In genomic region chr4:186584912-186585311, GRCh38 we compare ENCODE assay signal across 30 cellular contexts. TPM values are rescaled to one million over a fixed set of nuclear protein-coding genes. Genes with fewer than 3 reads are reported as not detected.
"Had no signal": no experiment of that assay in that cellular context is flagged by ENCODE, and none has a peak within 500 bp of the region (broad histone marks: within the 10 kb centered on the region; RNA-seq: fewer than 3 reads in every experiment).

No MANE protein-coding gene starts in this region.

- H3K27ac ChIP-seq: brain microvascular endothelial cell, esophagus squamous epithelium, heart right ventricle, pancreas, sigmoid colon, testis, upper lobe of left lung, VCaP had no signal

- H3K4me3 ChIP-seq: esophagus squamous epithelium, heart right ventricle, lung, pancreas, sigmoid colon, testis, upper lobe of left lung had no signal

- H3K4me1 ChIP-seq: esophagus squamous epithelium, testis had no signal

- H3K9me3 Mint-ChIP-seq: activated CD4-positive, alpha-beta T cell treated with anti-CD3 and anti-CD28 coated beads, Interleukin-2, amount 10 ng/mL, durations not matched to agents 7 days and 5 days; activated T-helper 1 cell treated with anti-CD3 and anti-CD28 coated beads, Interleukin-12 subunit alpha, Interleukin-12 subunit beta, Interleukin-2, Interleukin-4 antibody, amounts not matched to agents 30 ng/mL and 10 ng/mL and 1 ng/mL, durations not matched to agents 14 hours and 24 hours and 36 hours had no signal

- DNase-seq: activated CD4-positive, alpha-beta T cell treated with anti-CD3 and anti-CD28 coated beads, Interleukin-2, amount 10 ng/mL, durations not matched to agents 7 days and 5 days; activated CD4-positive, CD25-positive, alpha-beta regulatory T cell treated with anti-CD3 and anti-CD28 coated beads, Interleukin-2, amount 50 U/mL, for 72 hours; activated CD8-positive, alpha-beta memory T cell treated with anti-CD3 and anti-CD28 coated beads, Interleukin-2, amount 10 ng/mL, durations not matched to agents 7 days and 5 days; activated CD8-positive, alpha-beta T cell treated with anti-CD3 and anti-CD28 coated beads for 36 hours; activated gamma-delta T cell; activated naive CD4-positive, alpha-beta T cell treated with anti-CD3 and anti-CD28 coated beads, Interleukin-2, amount 50 U/mL, for 16 hours; activated naive CD8-positive, alpha-beta T cell treated with anti-CD3 and anti-CD28 coated beads, Interleukin-2, amount 50 U/mL, for 24 hours; anterior cingulate cortex; brain microvascular endothelial cell; cortex of kidney; endodermal cell; esophagus squamous epithelium; foreskin fibroblast; heart right ventricle; kidney; naive thymus-derived CD8-positive, alpha-beta T cell; pancreas; sigmoid colon; SK-N-SH; stimulated activated CD4-positive, alpha-beta T cell treated with anti-CD3 and anti-CD28 coated beads, Interleukin-2, amount 100 ng/mL, for 48 hours; stimulated activated CD8-positive, alpha-beta memory T cell treated with anti-CD3 and anti-CD28 coated beads, Interleukin-4, amount 100 ng/mL, for 48 hours; stimulated activated naive B cell treated with anti-CD40 and anti-IgM and Interleukin-4, amounts not matched to agents 10 μg/mL and 1 μg/mL and 100 μg/mL, for 72 hours; testis; upper lobe of left lung had no signal

- H3K27me3 ChIP-seq: brain microvascular endothelial cell, esophagus squamous epithelium, heart right ventricle, pancreas, sigmoid colon, testis, upper lobe of left lung had no signal

- H3K27me3 Mint-ChIP-seq: activated CD4-positive, alpha-beta T cell treated with anti-CD3 and anti-CD28 coated beads, Interleukin-2, amount 10 ng/mL, durations not matched to agents 7 days and 5 days; activated CD8-positive, alpha-beta T cell treated with anti-CD3 and anti-CD28 coated beads for 36 hours; activated naive CD8-positive, alpha-beta T cell treated with anti-CD3 and anti-CD28 coated beads, Interleukin-2, amount 50 U/mL, for 24 hours; stimulated activated naive B cell treated with anti-CD40 and anti-IgM and Interleukin-4, amounts not matched to agents 10 μg/mL and 1 μg/mL and 100 μg/mL, for 72 hours had no signal

- H3K9me3 ChIP-seq: esophagus squamous epithelium, pancreas, sigmoid colon, SK-N-SH, testis, upper lobe of left lung had no signal

- H3K4me3 Mint-ChIP-seq: activated CD4-positive, alpha-beta T cell treated with anti-CD3 and anti-CD28 coated beads, Interleukin-2, amount 10 ng/mL, durations not matched to agents 7 days and 5 days; activated CD8-positive, alpha-beta memory T cell treated with anti-CD3 and anti-CD28 coated beads, Interleukin-2, amount 10 ng/mL, durations not matched to agents 7 days and 5 days; activated CD8-positive, alpha-beta T cell treated with anti-CD3 and anti-CD28 coated beads for 36 hours; activated naive CD8-positive, alpha-beta T cell treated with anti-CD3 and anti-CD28 coated beads, Interleukin-2, amount 50 U/mL, for 24 hours; activated T-helper 1 cell treated with anti-CD3 and anti-CD28 coated beads, Interleukin-12 subunit alpha, Interleukin-12 subunit beta, Interleukin-2, Interleukin-4 antibody, amounts not matched to agents 30 ng/mL and 10 ng/mL and 1 ng/mL, durations not matched to agents 14 hours and 24 hours and 36 hours; endodermal cell; mesothelial cell of epicardium; naive thymus-derived CD8-positive, alpha-beta T cell; stimulated activated naive B cell treated with anti-CD40 and anti-IgM and Interleukin-4, amounts not matched to agents 10 μg/mL and 1 μg/mL and 100 μg/mL, for 72 hours had no signal

- H3K4me2 ChIP-seq: SK-N-SH had no signal

- H3K9ac ChIP-seq: SK-N-SH had no signal

- H3K36me3 Mint-ChIP-seq: activated CD8-positive, alpha-beta memory T cell treated with anti-CD3 and anti-CD28 coated beads, Interleukin-2, amount 10 ng/mL, durations not matched to agents 7 days and 5 days; naive thymus-derived CD8-positive, alpha-beta T cell; stimulated activated naive B cell treated with anti-CD40 and anti-IgM and Interleukin-4, amounts not matched to agents 10 μg/mL and 1 μg/mL and 100 μg/mL, for 72 hours had no signal

- H3K4me1 Mint-ChIP-seq: activated CD4-positive, alpha-beta T cell treated with anti-CD3 and anti-CD28 coated beads, Interleukin-2, amount 10 ng/mL, durations not matched to agents 7 days and 5 days; activated CD8-positive, alpha-beta memory T cell treated with anti-CD3 and anti-CD28 coated beads, Interleukin-2, amount 10 ng/mL, durations not matched to agents 7 days and 5 days; activated naive CD8-positive, alpha-beta T cell treated with anti-CD3 and anti-CD28 coated beads, Interleukin-2, amount 50 U/mL, for 24 hours; endodermal cell; mesothelial cell of epicardium; naive thymus-derived CD8-positive, alpha-beta T cell; stimulated activated naive B cell treated with anti-CD40 and anti-IgM and Interleukin-4, amounts not matched to agents 10 μg/mL and 1 μg/mL and 100 μg/mL, for 72 hours had no signal

- H3K27ac Mint-ChIP-seq: activated CD4-positive, alpha-beta T cell treated with anti-CD3 and anti-CD28 coated beads, Interleukin-2, amount 10 ng/mL, durations not matched to agents 7 days and 5 days; activated CD8-positive, alpha-beta memory T cell treated with anti-CD3 and anti-CD28 coated beads, Interleukin-2, amount 10 ng/mL, durations not matched to agents 7 days and 5 days; activated CD8-positive, alpha-beta T cell treated with anti-CD3 and anti-CD28 coated beads for 36 hours; activated naive CD8-positive, alpha-beta T cell treated with anti-CD3 and anti-CD28 coated beads, Interleukin-2, amount 50 U/mL, for 24 hours; activated T-helper 1 cell treated with anti-CD3 and anti-CD28 coated beads, Interleukin-12 subunit alpha, Interleukin-12 subunit beta, Interleukin-2, Interleukin-4 antibody, amounts not matched to agents 30 ng/mL and 10 ng/mL and 1 ng/mL, durations not matched to agents 14 hours and 24 hours and 36 hours; endodermal cell; mesothelial cell of epicardium; stimulated activated naive B cell treated with anti-CD40 and anti-IgM and Interleukin-4, amounts not matched to agents 10 μg/mL and 1 μg/mL and 100 μg/mL, for 72 hours had no signal

RNA-seq across cellular contexts. Expression of gene MTNR1A, which starts 29.5 kb away (rescaled TPM):
- total RNA-seq: activated CD4-positive, alpha-beta T cell treated with anti-CD3 and anti-CD28 coated beads, Interleukin-2, amount 10 ng/mL, durations not matched to agents 7 days and 5 days; activated CD8-positive, alpha-beta memory T cell treated with anti-CD3 and anti-CD28 coated beads, Interleukin-2, amount 10 ng/mL, durations not matched to agents 7 days and 5 days; activated CD8-positive, alpha-beta T cell treated with anti-CD3 and anti-CD28 coated beads for 36 hours; activated T-helper 1 cell treated with anti-CD3 and anti-CD28 coated beads, Interleukin-12 subunit alpha, Interleukin-12 subunit beta, Interleukin-2, Interleukin-4 antibody, amounts not matched to agents 30 ng/mL and 10 ng/mL and 1 ng/mL, durations not matched to agents 14 hours and 24 hours and 36 hours; esophagus squamous epithelium; heart right ventricle; naive thymus-derived CD8-positive, alpha-beta T cell; pulmonary artery endothelial cell; sigmoid colon; T-helper 2 cell treated with Interferon-gamma antibody and Interleukin-4, amounts not matched to agents 100 ng/mL and 5 ng/mL, for 36 hours; upper lobe of left lung had no signal
- polyA plus RNA-seq: heart right ventricle; naive thymus-derived CD8-positive, alpha-beta T cell; SK-N-SH had no signal
